In genomic region chr6:42025066-42025789, GRCh38 we compare ENCODE assay signal across 9 cellular contexts. TPM values are rescaled to one million over a fixed set of nuclear protein-coding genes. Genes with fewer than 3 reads are reported as not detected.
DNase-seq lines count a peak whose midpoint lies in the region; ATAC-seq and TF ChIP-seq lines count a peak whose summit lies in the region.
"Had no signal": no experiment of that assay in that cellular context is flagged by ENCODE, and none has a peak within 500 bp of the region (broad histone marks: within the 10 kb centered on the region; RNA-seq: fewer than 3 reads in every experiment).

No MANE protein-coding gene starts in this region.

- H3K4me2 ChIP-seq in Karpas-422 (ENCODE audit: low read depth, low read length, poor library complexity, severe bottlenecking), result peak overlapping the region; percentile 72

- no peaks in the 10 kb centered on the region for H3K9me2 ChIP-seq in Karpas-422 (replicated peaks; ENCODE audit: insufficient read depth, low read length)

- POLR2A ChIA-PET in A673 (lab: Charles Lee; ENCODE audit: low non-redundant PET), result no interaction called here

- H3K4me3 ChIP-seq in Karpas-422 (ENCODE audit: low read length) (peak overlapping the region; percentile 55), A673 (ENCODE audit: low read depth, low read length, poor library complexity, severe bottlenecking) (no peak overlapping the region)

- H3K9me3 Mint-ChIP-seq in natural killer cell treated with Interleukin-12 subunit alpha and Interleukin-12 subunit beta and Interleukin-15 and Interleukin-18, amount 100 ng/mL, for 72 hours, result peaks cover 3% of the 10 kb centered on the region

- H3K27me3 ChIP-seq in Karpas-422 (ENCODE audit: low read length), result no peaks in the 10 kb centered on the region
- no peaks in the 10 kb centered on the region for H3K27me3 ChIP-seq in A673 (replicated peaks; ENCODE audit: insufficient read depth, low read depth, low read length, poor library complexity)

- H4K20me1 ChIP-seq in Karpas-422 (ENCODE audit: insufficient read depth, low read depth, low read length), result no peaks in the 10 kb centered on the region

- peak; percentile 13 for TF ChIP-seq POLR2A in GM18951 (IDR thresholded peaks at IDR 0.05; ENCODE audit: extremely low read depth, insufficient read depth, insufficient read length)

- peak overlapping the region; percentile 96 for H3K27ac ChIP-seq in Karpas-422 (ENCODE audit: low read length)
- H3K27ac ChIP-seq in A673 (ENCODE audit: low read depth, low read length, poor library complexity, severe bottlenecking), result no peak overlapping the region
- H3K27ac ChIP-seq: HL-60 had no signal

- H2AFZ ChIP-seq in Karpas-422 (ENCODE audit: low read length), result peak overlapping the region; percentile 44; the same call in 1 of the 2 replicates

- peaks cover 58% of the 10 kb centered on the region for H3K4me1 ChIP-seq in Karpas-422 (ENCODE audit: low read length)
- H3K4me1 ChIP-seq in A673 (ENCODE audit: insufficient read depth, low read length, poor library complexity, severe bottlenecking), result no peaks in the 10 kb centered on the region

- H3K9me3 ChIP-seq in Karpas-422 (ENCODE audit: low read length), result no peaks in the 10 kb centered on the region
- H3K9me3 ChIP-seq in A673 (ENCODE audit: low read depth, low read length, poor library complexity, severe bottlenecking), result no peaks in the 10 kb centered on the region

- CTCF ChIA-PET in A673 (lab: Charles Lee), result no interaction called here

- no peaks in the 10 kb centered on the region for H3K36me3 Mint-ChIP-seq in natural killer cell treated with Interleukin-12 subunit alpha and Interleukin-12 subunit beta and Interleukin-15 and Interleukin-18, amount 100 ng/mL, for 72 hours

- no peaks in the 10 kb centered on the region for H3K79me2 ChIP-seq in Karpas-422 (ENCODE audit: low read length)

- H3K4me3 Mint-ChIP-seq in natural killer cell treated with Interleukin-12 subunit alpha and Interleukin-12 subunit beta and Interleukin-15 and Interleukin-18, amount 100 ng/mL, for 72 hours, result peak overlapping the region; percentile 47

- no TSS peak for BruUV-seq in A673 (replicated peaks; lab: Mats Ljungman, UMichigan)

- H3K27ac Mint-ChIP-seq in natural killer cell treated with Interleukin-12 subunit alpha and Interleukin-12 subunit beta and Interleukin-15 and Interleukin-18, amount 100 ng/mL, for 72 hours, result peak overlapping the region; percentile 98 to 100

- peaks cover 82 to 83% of the 10 kb centered on the region in 2 donors for H3K4me1 Mint-ChIP-seq in natural killer cell treated with Interleukin-12 subunit alpha and Interleukin-12 subunit beta and Interleukin-15 and Interleukin-18, amount 100 ng/mL, for 72 hours (ENCODE audit: low read depth in 2 of 2)

- H3K36me3 ChIP-seq in Karpas-422 (ENCODE audit: insufficient read depth, low read length) (no peaks in the 10 kb centered on the region), A673 (ENCODE audit: insufficient read depth, low read length, poor library complexity, severe bottlenecking) (no peaks in the 10 kb centered on the region)

- in situ Hi-C loops in GM18951 (cut with MboI; ENCODE audit: low sequenced_read_pairs, unreplicated experiment), result no loop called here

- intact Hi-C loops in A673 (cut with micrococcal nuclease; ENCODE audit: unreplicated experiment), result no loop called here

- no peaks in the 10 kb centered on the region for H3K27me3 Mint-ChIP-seq in natural killer cell treated with Interleukin-12 subunit alpha and Interleukin-12 subunit beta and Interleukin-15 and Interleukin-18, amount 100 ng/mL, for 72 hours

- peak; percentile 98 for DNase-seq in Karpas-422
- DNase-seq in natural killer cell treated with Interleukin-12 subunit alpha and Interleukin-12 subunit beta and Interleukin-15 and Interleukin-18, amount 100 ng/mL, for 72 hours (ENCODE audit: low spot score), result no peak
- DNase-seq in stimulated activated CD4-positive, alpha-beta T cell treated with anti-CD3 and anti-CD28 coated beads, Interleukin-4, amount 100 ng/mL, for 1 hour, result no peak
- DNase-seq in A673 (ENCODE audit: low spot score), result no peak
- no peak for DNase-seq in NCI-H1048 (lab: John Stamatoyannopoulos, UW)

- H3K9ac ChIP-seq in Karpas-422 (ENCODE audit: low read length), result peak overlapping the region; percentile 76

- peak; percentile 70 for ATAC-seq in GM21825 (IDR thresholded peaks at IDR 0.05; ENCODE audit: unreplicated experiment)
- ATAC-seq in natural killer cell treated with Interleukin-12 subunit alpha and Interleukin-12 subunit beta and Interleukin-15 and Interleukin-18, amount 100 ng/mL, for 72 hours, result no peak
- no peak for ATAC-seq in GM18870 (IDR thresholded peaks at IDR 0.05; ENCODE audit: unreplicated experiment)

- no peak for TF ChIP-seq CTCF in A673 (conservative IDR thresholded peaks at IDR 0.05; ENCODE audit: low read depth, low read length)

RNA-seq across cellular contexts. Expression of gene TAF8, which starts 25.1 kb away (rescaled TPM):
- 25.8 and 25.9 TPM in 2 replicates for total RNA-seq in Karpas-422 (2014; rRNA removed; shearing (Covaris generic); ENCODE audit: low replicate concordance)
- total RNA-seq in natural killer cell treated with Interleukin-12 subunit alpha and Interleukin-12 subunit beta and Interleukin-15 and Interleukin-18, amount 100 ng/mL, for 72 hours, result 10 to 100 TPM; 38.7 to 44.1 TPM
- 22.5 and 26.0 TPM in 2 replicates for total RNA-seq in A673 (2021)
